Comparison of ENCODE assay signal across 8 cellular contexts in the genomic region with DNA sequence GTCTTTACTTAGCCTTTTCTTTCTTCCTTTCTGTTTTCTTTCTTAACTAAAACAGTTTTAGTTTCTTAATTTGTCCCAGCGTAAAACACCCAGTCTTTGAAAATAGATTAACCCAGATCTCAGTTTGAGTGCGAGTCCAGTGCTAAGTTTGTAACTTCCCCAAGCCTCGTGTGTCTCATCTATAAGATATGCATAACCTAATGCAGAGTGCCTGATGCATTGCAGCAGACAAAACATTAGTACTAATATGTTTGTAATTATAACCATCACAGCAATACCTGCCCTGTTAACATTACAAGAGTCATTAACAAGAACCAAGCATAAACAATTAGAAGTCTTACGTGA. TPM values are rescaled to one million over a fixed set of nuclear protein-coding genes. Genes with fewer than 3 reads are reported as not detected.
DNase-seq lines count a peak whose midpoint lies in the region; ATAC-seq, FAIRE-seq and TF ChIP-seq lines count a peak whose summit lies in the region.

No MANE protein-coding gene starts in this region.

- CTCF ChIA-PET in A549 (lab: Yijun Ruan, JAX), result interaction anchor here (1.1 to 2.1 kb wide), 5 partner anchors 288 to 525 kb away, joined by 3 to 9 read pairs (median 4); no protein-coding TSS in a partner anchor

- DNase-seq in A549 (ENCODE audit: low read depth in 1 of 2, low spot score in 1 of 2) (no peak), Peyer's patch (no peak), natural killer cell (no peak), NCI-H345 treated with DMSO at 0.1 percent for 48 hours (lab: John Stamatoyannopoulos, UW; ENCODE audit: unreplicated experiment) (no peak), nucleus accumbens (lab: John Stamatoyannopoulos, UW) (no peak)
- DNase-seq in effector memory CD4-positive, alpha-beta T cell, result no peak

- peak; percentile 32 for FAIRE-seq in A549 (lab: Jason Lieb, UNC)

- H3K4me3 ChIP-seq in A549 (peak overlapping the region; percentile 87), Peyer's patch (peak overlapping the region; percentile 53 to 80 (median 69))
- H3K4me3 ChIP-seq in effector memory CD4-positive, alpha-beta T cell (ENCODE audit: insufficient read depth, low read depth, low read length, poor library complexity, severe bottlenecking), result peak overlapping the region; percentile 66

- 25% methylated on average over 4 of the region's 4 CpGs for WGBS in A549 (ENCODE audit: missing lambda C conversion rate)

- no peak for TF ChIP-seq CTCF in A549 (IDR thresholded peaks at IDR 0.05)
- TF ChIP-seq CTCF in Peyer's patch (IDR thresholded peaks at IDR 0.05), result no peak
- no peak for TF ChIP-seq CTCF in natural killer cell (IDR thresholded peaks at IDR 0.05)

- POLR2A ChIA-PET in A549 (lab: Yijun Ruan, JAX), result interaction anchor here (1.1 to 2.3 kb wide), 8 partner anchors 35 to 1645 kb away, joined by 3 to 20 read pairs (median 4); partner anchors contain the start of genes OFD1, RAB9A and TRAPPC2

- H3K4me2 ChIP-seq in A549, result peak overlapping the region; percentile 89

- peaks cover 8 to 15% of the 10 kb centered on the region in 2 donors for H3K27me3 Mint-ChIP-seq in natural killer cell (ENCODE audit: low read depth in 2 of 2)

- no peaks in the 10 kb centered on the region for H3K9me3 ChIP-seq in A549
- no peaks in the 10 kb centered on the region for H3K9me3 ChIP-seq in Peyer's patch
- no peaks in the 10 kb centered on the region for H3K9me3 ChIP-seq in effector memory CD4-positive, alpha-beta T cell (ENCODE audit: control insufficient read depth, low read length)

- H3K4me3 Mint-ChIP-seq in natural killer cell, result peak overlapping the region; percentile 97

- no peak for TF ChIP-seq POLR2A in A549 (IDR thresholded peaks at IDR 0.05; ENCODE audit: low read length)
- TF ChIP-seq POLR2A in Peyer's patch (IDR thresholded peaks at IDR 0.05), result no peak

- TF ChIP-seq EP300 in A549 (IDR thresholded peaks at IDR 0.05), result no peak

- peaks cover 25% of the 10 kb centered on the region for H3K4me1 ChIP-seq in A549
- H3K4me1 ChIP-seq in Peyer's patch, result no peaks in the 10 kb centered on the region
- H3K4me1 ChIP-seq in effector memory CD4-positive, alpha-beta T cell (ENCODE audit: control insufficient read depth, insufficient read depth, low read length, poor library complexity, severe bottlenecking), result peaks cover 10% of the 10 kb centered on the region

- intact Hi-C loops in natural killer cell (cut with micrococcal nuclease), result loop anchor here (1.0 to 10.0 kb wide), 3 partner anchors 377 to 1215 kb away; partner anchors contain the start of gene TCEANC

- TF ChIP-seq RAD21 in A549 (conservative IDR thresholded peaks at IDR 0.05 in 1 of 2, IDR thresholded peaks at IDR 0.05 in 1 of 2), result no peak

- no peaks in the 10 kb centered on the region for H3K27me3 ChIP-seq in Peyer's patch
- H3K27me3 ChIP-seq in effector memory CD4-positive, alpha-beta T cell (replicated peaks; ENCODE audit: control insufficient read depth, insufficient read depth, low read length, poor library complexity, severe bottlenecking), result no peaks in the 10 kb centered on the region

- ATAC-seq in A549, result peak in 1 of 2 experiments; percentile 17; a peak in 1 of 6 replicates
- peak; percentile 10 for ATAC-seq in GM19372 (IDR thresholded peaks at IDR 0.05; ENCODE audit: low read depth, unreplicated experiment)
- peak in 1 of 3 donors; percentile 17 for ATAC-seq in natural killer cell
- no peak for ATAC-seq in GM21528 (IDR thresholded peaks at IDR 0.05; ENCODE audit: low FRiP score, unreplicated experiment)

- peak overlapping the region; percentile 89 to 93 for H3K27ac Mint-ChIP-seq in natural killer cell

- no peaks in the 10 kb centered on the region for H3K9me3 Mint-ChIP-seq in natural killer cell

- no peaks in the 10 kb centered on the region for H3K36me3 ChIP-seq in Peyer's patch
- no peaks in the 10 kb centered on the region for H3K36me3 ChIP-seq in effector memory CD4-positive, alpha-beta T cell (ENCODE audit: control insufficient read depth, insufficient read depth, low read length)

- H3K4me1 Mint-ChIP-seq in natural killer cell, result peaks cover 12 to 18% of the 10 kb centered on the region in 2 donors

- H3K27ac ChIP-seq in A549, result peak overlapping the region; percentile 94 to 97
- peak overlapping the region; percentile 79 to 89 (median 82) for H3K27ac ChIP-seq in Peyer's patch
- peak overlapping the region; percentile 89 for H3K27ac ChIP-seq in effector memory CD4-positive, alpha-beta T cell (ENCODE audit: insufficient read depth, low read length, poor library complexity, severe bottlenecking)

- no peaks in the 10 kb centered on the region for H3K36me3 Mint-ChIP-seq in natural killer cell

TF ChIP-seq in A549, 52 proteins besides CTCF, POLR2A, EP300 and RAD21:
- TF ChIP-seq ESRRA (IDR thresholded peaks at IDR 0.05; ENCODE audit: borderline replicate concordance, low read length), result no peak
- no peak for TF ChIP-seq E2F6 (IDR thresholded peaks at IDR 0.05; ENCODE audit: borderline replicate concordance, low read depth)
- TF ChIP-seq ZNF302 (CRISPR knock-in tag; IDR thresholded peaks at IDR 0.05), result no peak
- no peak for TF ChIP-seq FOSB (CRISPR knock-in tag; IDR thresholded peaks at IDR 0.05)
- TF ChIP-seq, protein P1, sequence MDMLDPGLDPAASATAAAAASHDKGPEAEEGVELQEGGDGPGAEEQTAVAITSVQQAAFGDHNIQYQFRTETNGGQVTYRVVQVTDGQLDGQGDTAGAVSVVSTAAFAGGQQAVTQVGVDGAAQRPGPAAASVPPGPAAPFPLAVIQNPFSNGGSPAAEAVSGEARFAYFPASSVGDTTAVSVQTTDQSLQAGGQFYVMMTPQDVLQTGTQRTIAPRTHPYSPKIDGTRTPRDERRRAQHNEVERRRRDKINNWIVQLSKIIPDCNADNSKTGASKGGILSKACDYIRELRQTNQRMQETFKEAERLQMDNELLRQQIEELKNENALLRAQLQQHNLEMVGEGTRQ (IDR thresholded peaks at IDR 0.05), result no peak
- TF ChIP-seq EHMT2 (IDR thresholded peaks at IDR 0.05; ENCODE audit: low read depth), result no peak

RNA-seq across cellular contexts. Expression of gene GEMIN8, which starts 0.5 kb away (rescaled TPM):
- polyA plus RNA-seq in A549 (2011; rRNA removed) (21.8 and 27.5 TPM in 2 replicates), A549 (2017; fragmentation: RNase III; extraction: RNeasy Plus Mini Kit Qiagen cat#74134 plus additional on column Dnase treatment) (13.9 to 15.9 TPM (median 14.2 TPM) in 3 replicates)
- polyA plus RNA-seq in A549 (2012; cell fraction: cytosol; rRNA removed), result 19.6 and 20.8 TPM in 2 replicates
- polyA plus RNA-seq in A549 (2012; cell fraction: nucleus; rRNA removed), result 23.3 and 23.7 TPM in 2 replicates
- 19.1 and 23.6 TPM in 2 replicates for polyA minus RNA-seq in A549 (2011; rRNA and poly(A)+ RNA removed)
- total RNA-seq in Peyer's patch (10 to 100 TPM; 10.7 to 47.9 (median 17.3) TPM), natural killer cell (10 to 100 TPM in 1 of 3 donors, 1 to 10 TPM in 2; 8.8 to 13.4 (median 9.7) TPM)
